In genomic region chr6:111256646-111257045, GRCh38 we compare ENCODE assay signal across 14 cellular contexts.
DNase-seq lines count a peak whose midpoint lies in the region; ATAC-seq, FAIRE-seq and TF ChIP-seq lines count a peak whose summit lies in the region.
"Had no signal": no experiment of that assay in that cellular context is flagged by ENCODE, and none has a peak within 500 bp of the region (broad histone marks: within the 10 kb centered on the region; RNA-seq: fewer than 3 reads in every experiment).

No MANE protein-coding gene starts in this region.

- TF ChIP-seq CTCF in D721Med (IDR thresholded peaks at IDR 0.05; ENCODE audit: insufficient read depth, missing control alignments): peak; percentile 10
- peak; percentile 58 for TF ChIP-seq CTCF in HFFc6 (IDR thresholded peaks at IDR 0.05)

- in situ Hi-C loops in SK-MEL-5 (cut with HindIII; ENCODE audit: low pct_unique_long_range_greater_than_20kb, low sequenced_read_pairs): no loop called here

- ATAC-seq in GM21447 (IDR thresholded peaks at IDR 0.05; ENCODE audit: unreplicated experiment): no peak
- ATAC-seq: right cardiac atrium had no signal

- no peak for FAIRE-seq in D721Med (lab: Jason Lieb, UNC)

- H3K4me3 Mint-ChIP-seq in HFFc6: no peak overlapping the region
- H3K4me3 Mint-ChIP-seq: activated B cell treated with CpG ODN at 0.5 μM for 24 hours; activated T-cell treated with anti-CD3 and anti-CD28 coated beads, Interleukin-2, amount 50 U/mL, for 24 hours had no signal

- no peak for DNase-seq in D721Med (ENCODE audit: insufficient read length, low spot score)
- no peak for DNase-seq in HFFc6
- DNase-seq in SK-MEL-5 (ENCODE audit: low read depth, low spot score): peak; percentile 34
- DNase-seq in left kidney (ENCODE audit: low read depth, low spot score): peak; percentile 25
- no peak for DNase-seq in NCI-H2227 treated with DMSO at 0.1 percent for 48 hours (lab: John Stamatoyannopoulos, UW)
- DNase-seq in NCI-H446 treated with DMSO at 0.1 percent for 48 hours (lab: John Stamatoyannopoulos, UW): no peak
- DNase-seq: activated B cell treated with CpG ODN at 0.5 μM for 24 hours; activated T-cell treated with anti-CD3 and anti-CD28 coated beads, Interleukin-2, amount 50 U/mL, for 24 hours; DND-41; NCI-H187; right cardiac atrium; RPMI8226 had no signal

- no peaks in the 10 kb centered on the region for H3K36me3 Mint-ChIP-seq in HFFc6 (ENCODE audit: low read depth)

- H3K27ac Mint-ChIP-seq in HFFc6: no peak overlapping the region
- H3K27ac Mint-ChIP-seq: activated B cell treated with CpG ODN at 0.5 μM for 24 hours; activated T-cell treated with anti-CD3 and anti-CD28 coated beads, Interleukin-2, amount 50 U/mL, for 24 hours; brain had no signal

- 0 out of 2 replicates have a peak, but pooled peaks cover 1% of the 10 kb centered on the region for H3K27me3 Mint-ChIP-seq in HFFc6 (ENCODE audit: insufficient read depth)
- H3K27me3 Mint-ChIP-seq: activated B cell treated with CpG ODN at 0.5 μM for 24 hours; activated T-cell treated with anti-CD3 and anti-CD28 coated beads, Interleukin-2, amount 50 U/mL, for 24 hours had no signal

- peaks cover 54% of the 10 kb centered on the region for H3K4me1 Mint-ChIP-seq in HFFc6 (ENCODE audit: low read depth)

- no peaks in the 10 kb centered on the region for H3K9me3 Mint-ChIP-seq in HFFc6
- H3K9me3 Mint-ChIP-seq: activated B cell treated with CpG ODN at 0.5 μM for 24 hours; activated T-cell treated with anti-CD3 and anti-CD28 coated beads, Interleukin-2, amount 50 U/mL, for 24 hours; brain had no signal

Comparison
In these comparisons a context has a peak if more than half of its experiments do, and no peak if none do; other contexts are left out.
1. DNase-seq: peak in SK-MEL-5 (single experiment) and left kidney (single experiment); none in D721Med (single experiment), HFFc6 (single experiment), NCI-H2227 treated with DMSO at 0.1 percent for 48 hours (single experiment) and NCI-H446 treated with DMSO at 0.1 percent for 48 hours (single experiment).